9 cellular contexts compared by ENCODE assay signal in genomic region chr6:119966484-119966883, GRCh38.
DNase-seq lines count a peak whose midpoint lies in the region; ATAC-seq and TF ChIP-seq lines count a peak whose summit lies in the region.
"Had no signal": no experiment of that assay in that cellular context is flagged by ENCODE, and none has a peak within 500 bp of the region (broad histone marks: within the 10 kb centered on the region; RNA-seq: fewer than 3 reads in every experiment).

No MANE protein-coding gene starts in this region.

- TF ChIP-seq EP300 in transverse colon (IDR thresholded peaks at IDR 0.05; ENCODE audit: low read depth) = no peak

- no peak overlapping the region for H3K27ac ChIP-seq in colonic mucosa
- H3K27ac ChIP-seq in transverse colon = no peak overlapping the region

- intact Hi-C loops in colonic mucosa (cut with DNase I) (no loop called here), transverse colon (cut with DNase I; ENCODE audit: low total_unique reads) (no loop called here)

- DNase-seq in GM06990 (ENCODE audit: extremely low read depth, insufficient read length) (no peak), colonic mucosa (no peak), cerebellar cortex (ENCODE audit: low spot score) (no peak), transverse colon (no peak), HEK293T (ENCODE audit: extremely low spot score) (no peak)
- peak; percentile 33 for DNase-seq in activated naive CD8-positive, alpha-beta T cell treated with anti-CD3 and anti-CD28 coated beads, Interleukin-2, amount 10 ng/mL, durations not matched to agents 7 days and 5 days
- DNase-seq: NCI-H187 had no signal

- H3K27me3 Mint-ChIP-seq in activated naive CD8-positive, alpha-beta T cell treated with anti-CD3 and anti-CD28 coated beads, Interleukin-2, amount 10 ng/mL, durations not matched to agents 7 days and 5 days = no peaks in the 10 kb centered on the region

- POLR2A ChIA-PET in activated naive CD8-positive, alpha-beta T cell treated with anti-CD3 and anti-CD28 coated beads, Interleukin-2, amount 10 ng/mL, durations not matched to agents 7 days and 5 days (lab: Charles Lee) = no interaction called here
- POLR2A ChIA-PET in HEK293T (lab: Yijun Ruan, JAX) = no interaction called here

- H3K27me3 ChIP-seq in GM06990 (replicated peaks; ENCODE audit: control insufficient read depth, insufficient read depth, low read length) (no peaks in the 10 kb centered on the region), colonic mucosa (no peaks in the 10 kb centered on the region), transverse colon (no peaks in the 10 kb centered on the region)

- peak; percentile 70 for TF ChIP-seq CTCF in GM06990 (IDR thresholded peaks at IDR 0.05; ENCODE audit: insufficient read depth, low read length, poor library complexity, severe bottlenecking)
- no peak for TF ChIP-seq CTCF in colonic mucosa (IDR thresholded peaks at IDR 0.05)
- no peak for TF ChIP-seq CTCF in transverse colon (IDR thresholded peaks at IDR 0.05)

- no peak overlapping the region for H3K4me3 Mint-ChIP-seq in activated naive CD8-positive, alpha-beta T cell treated with anti-CD3 and anti-CD28 coated beads, Interleukin-2, amount 10 ng/mL, durations not matched to agents 7 days and 5 days

- WGBS in transverse colon (ENCODE audit: low coverage in 1 of 2), 2 donors = 81 to 83% methylated on average over 6 to 8 of the region's 8 CpGs

- CTCF ChIA-PET in HEK293T (lab: Yijun Ruan, JAX) = no interaction called here

- H3K4me1 ChIP-seq in colonic mucosa (no peaks in the 10 kb centered on the region), transverse colon (no peaks in the 10 kb centered on the region)

- in situ Hi-C loops in transverse colon (cut with MboI; ENCODE audit: low pct_ligation_motif_present in 1 of 4, low pct_unique_long_range_greater_than_20kb in 1 of 4, low sequenced_read_pairs in 3 of 4) = no loop called here

- H3K4me1 Mint-ChIP-seq in activated naive CD8-positive, alpha-beta T cell treated with anti-CD3 and anti-CD28 coated beads, Interleukin-2, amount 10 ng/mL, durations not matched to agents 7 days and 5 days = no peaks in the 10 kb centered on the region

- H3K9ac ChIP-seq in colonic mucosa (ENCODE audit: low read depth in 2 of 2, low read length in 2 of 2) = no peak overlapping the region

- H3K9me3 Mint-ChIP-seq in activated naive CD8-positive, alpha-beta T cell treated with anti-CD3 and anti-CD28 coated beads, Interleukin-2, amount 10 ng/mL, durations not matched to agents 7 days and 5 days = no peaks in the 10 kb centered on the region

- H3K36me3 Mint-ChIP-seq in activated naive CD8-positive, alpha-beta T cell treated with anti-CD3 and anti-CD28 coated beads, Interleukin-2, amount 10 ng/mL, durations not matched to agents 7 days and 5 days = no peaks in the 10 kb centered on the region

- no peak overlapping the region for H3K27ac Mint-ChIP-seq in activated naive CD8-positive, alpha-beta T cell treated with anti-CD3 and anti-CD28 coated beads, Interleukin-2, amount 10 ng/mL, durations not matched to agents 7 days and 5 days

- TF ChIP-seq POLR2A in transverse colon (IDR thresholded peaks at IDR 0.05) = no peak

- ATAC-seq in GM18861 (IDR thresholded peaks at IDR 0.05; ENCODE audit: unreplicated experiment) = peak; percentile 72
- ATAC-seq in HG03342 (IDR thresholded peaks at IDR 0.05; ENCODE audit: unreplicated experiment) = peak; percentile 91
- ATAC-seq in activated naive CD8-positive, alpha-beta T cell treated with anti-CD3 and anti-CD28 coated beads, Interleukin-2, amount 10 ng/mL, durations not matched to agents 7 days and 5 days (ENCODE audit: low read depth) = no peak

- no peaks in the 10 kb centered on the region for H3K9me3 ChIP-seq in colonic mucosa
- no peaks in the 10 kb centered on the region for H3K9me3 ChIP-seq in transverse colon

- H3K4me3 ChIP-seq in GM06990 (replicated peaks; ENCODE audit: low read depth, low read length) = no peak overlapping the region
- H3K4me3 ChIP-seq in colonic mucosa = no peak overlapping the region
- H3K4me3 ChIP-seq in transverse colon = no peak overlapping the region

- H3K36me3 ChIP-seq in GM06990 (ENCODE audit: control insufficient read depth, insufficient read depth, low read length) (no peaks in the 10 kb centered on the region), colonic mucosa (no peaks in the 10 kb centered on the region), transverse colon (no peaks in the 10 kb centered on the region)

TF ChIP-seq in HEK293T, 16 proteins besides CTCF, POLR2A, EP300 and RAD21:
- no peak for TF ChIP-seq TARDBP (IDR thresholded peaks at IDR 0.05)
